ENCODE assay signal across 1 cellular context in genomic region chr2:63588385-63589147, GRCh38.
A peak's percentile ranks its signal among the peaks of the same experiment; 100 is the strongest.
TF ChIP-seq lines count a peak whose summit lies in the region.

Gene MDH1 (plus strand): TSS chr2:63588963. CDS start chr2:63589044, 81 bp downstream.
Gene WDPCP (minus strand): TSS chr2:63588477. CDS start chr2:63588271, 206 bp downstream.

TF ChIP-seq in HepG2, 621 proteins besides CTCF, POLR2A, EP300 and RAD21 (continued from another document and continues in another):
- TF ChIP-seq LRRFIP1 (CRISPR knock-in tag; conservative IDR thresholded peaks at IDR 0.05), result no peak
- peak; percentile 87; the same call in 1 of the 2 replicates for TF ChIP-seq U2AF2 (IDR thresholded peaks at IDR 0.05; ENCODE audit: low read depth, low read length)
- peak; percentile 86; the same call in 1 of the 2 replicates for TF ChIP-seq ZNF737 (CRISPR knock-in tag; IDR thresholded peaks at IDR 0.05; ENCODE audit: borderline replicate concordance)
- TF ChIP-seq ZNF780A (CRISPR knock-in tag; IDR thresholded peaks at IDR 0.05), result no peak; the same call in none of the 2 replicates
- no peak for TF ChIP-seq ATF5 (CRISPR knock-in tag; IDR thresholded peaks at IDR 0.05; ENCODE audit: low read depth)
- 0 out of 2 replicates have a peak, but pooled peaks have one; percentile 10 for TF ChIP-seq JUN (CRISPR knock-in tag; IDR thresholded peaks at IDR 0.05)
- TF ChIP-seq ZNF652 (CRISPR knock-in tag; IDR thresholded peaks at IDR 0.05; ENCODE audit: borderline replicate concordance, low read depth), result peak; percentile 27; the same call in 1 of the 2 replicates
- 0 out of 2 replicates have a peak, but pooled peaks have one; percentile 36 for TF ChIP-seq ZNF761 (CRISPR knock-in tag; conservative IDR thresholded peaks at IDR 0.05)
- TF ChIP-seq THYN1 (CRISPR knock-in tag; IDR thresholded peaks at IDR 0.05; ENCODE audit: borderline replicate concordance, low read depth), result peak; percentile 89; the same call in 1 of the 2 replicates
- peak; percentile 65; the same call in 1 of the 2 replicates for TF ChIP-seq NFATC3 (CRISPR knock-in tag; IDR thresholded peaks at IDR 0.05)
- peak; percentile 93 for TF ChIP-seq ZNF558 (CRISPR knock-in tag; IDR thresholded peaks at IDR 0.05; ENCODE audit: borderline replicate concordance)
- peak; percentile 79; the same call in 1 of the 2 replicates for TF ChIP-seq RXRB (CRISPR knock-in tag; IDR thresholded peaks at IDR 0.05; ENCODE audit: borderline replicate concordance)
- TF ChIP-seq ZNF296 (CRISPR knock-in tag; conservative IDR thresholded peaks at IDR 0.05), result peak; percentile 74; the same call in 1 of the 2 replicates
- no peak for TF ChIP-seq MAF1 (CRISPR knock-in tag; IDR thresholded peaks at IDR 0.05; ENCODE audit: borderline replicate concordance)
- peak; percentile 17; the same call in 1 of the 2 replicates for TF ChIP-seq JUNB (CRISPR knock-in tag; IDR thresholded peaks at IDR 0.05; ENCODE audit: borderline replicate concordance)
- peak; percentile 86 for TF ChIP-seq ZKSCAN8 (CRISPR knock-in tag; IDR thresholded peaks at IDR 0.05; ENCODE audit: borderline replicate concordance)
- no peak; the same call in 1 of the 2 replicates for TF ChIP-seq ZNF180 (CRISPR knock-in tag; IDR thresholded peaks at IDR 0.05; ENCODE audit: borderline replicate concordance, low read depth)
- no peak for TF ChIP-seq ZNF644 (CRISPR knock-in tag; IDR thresholded peaks at IDR 0.05; ENCODE audit: low read depth)
- TF ChIP-seq ZNF414 (CRISPR knock-in tag; IDR thresholded peaks at IDR 0.05), result no peak; the same call in 1 of the 2 replicates
- peak; percentile 100 for TF ChIP-seq HCFC1 (IDR thresholded peaks at IDR 0.05; ENCODE audit: low read depth, low read length)
- no peak; the same call in 1 of the 2 replicates for TF ChIP-seq ZNF841 (CRISPR knock-in tag; IDR thresholded peaks at IDR 0.05; ENCODE audit: borderline replicate concordance)
- TF ChIP-seq ATF7-NPFF (CRISPR knock-in tag; IDR thresholded peaks at IDR 0.05; ENCODE audit: low read depth), result peak; percentile 83
- peak; percentile 66 for TF ChIP-seq ARID5B (CRISPR knock-in tag; IDR thresholded peaks at IDR 0.05)
- TF ChIP-seq RARG (CRISPR knock-in tag; IDR thresholded peaks at IDR 0.05; ENCODE audit: low read depth), result no peak
- TF ChIP-seq ZNF577 (CRISPR knock-in tag; IDR thresholded peaks at IDR 0.05; ENCODE audit: borderline replicate concordance, low read depth), result no peak
- peak; percentile 71; the same call in 1 of the 2 replicates for TF ChIP-seq FOXA3 (CRISPR knock-in tag; IDR thresholded peaks at IDR 0.05)
- peak; percentile 78 for TF ChIP-seq ISL2 (CRISPR knock-in tag; IDR thresholded peaks at IDR 0.05)
- TF ChIP-seq PRDM4 (CRISPR knock-in tag; IDR thresholded peaks at IDR 0.05; ENCODE audit: borderline replicate concordance), result no peak
- TF ChIP-seq MED13 (CRISPR knock-in tag; IDR thresholded peaks at IDR 0.05), result 0 out of 2 replicates have a peak, but pooled peaks have one; percentile 15
- no peak for TF ChIP-seq KIAA2018 (CRISPR knock-in tag; IDR thresholded peaks at IDR 0.05; ENCODE audit: borderline replicate concordance)
- no peak for TF ChIP-seq ZNF260 (CRISPR knock-in tag; IDR thresholded peaks at IDR 0.05; ENCODE audit: borderline replicate concordance, low read depth)
- peak; percentile 81; the same call in 1 of the 2 replicates for TF ChIP-seq E2F2 (CRISPR knock-in tag; IDR thresholded peaks at IDR 0.05; ENCODE audit: borderline replicate concordance)
- peak; percentile 72 for TF ChIP-seq KDM3A (CRISPR knock-in tag; IDR thresholded peaks at IDR 0.05; ENCODE audit: low read depth)
- no peak for TF ChIP-seq ZNF576 (CRISPR knock-in tag; IDR thresholded peaks at IDR 0.05)
- TF ChIP-seq ZBTB7B (CRISPR knock-in tag; IDR thresholded peaks at IDR 0.05), result peak; percentile 3; the same call in 1 of the 2 replicates
- no peak for TF ChIP-seq GLI4 (CRISPR knock-in tag; IDR thresholded peaks at IDR 0.05; ENCODE audit: borderline replicate concordance)
- peak; percentile 17 for TF ChIP-seq ZBTB20 (CRISPR knock-in tag; IDR thresholded peaks at IDR 0.05; ENCODE audit: borderline replicate concordance, low read depth)
- TF ChIP-seq POLR2AphosphoS2 (IDR thresholded peaks at IDR 0.05; ENCODE audit: low read depth, low read length), result no peak
- TF ChIP-seq SMAD3 (CRISPR knock-in tag; IDR thresholded peaks at IDR 0.05), result peak; percentile 94
- no peak for TF ChIP-seq SNRNP70 (IDR thresholded peaks at IDR 0.05; ENCODE audit: low read depth, low read length)
- no peak for TF ChIP-seq CC2D1A (CRISPR knock-in tag; IDR thresholded peaks at IDR 0.05)
